16 cellular contexts compared by ENCODE assay signal in the genomic region with DNA sequence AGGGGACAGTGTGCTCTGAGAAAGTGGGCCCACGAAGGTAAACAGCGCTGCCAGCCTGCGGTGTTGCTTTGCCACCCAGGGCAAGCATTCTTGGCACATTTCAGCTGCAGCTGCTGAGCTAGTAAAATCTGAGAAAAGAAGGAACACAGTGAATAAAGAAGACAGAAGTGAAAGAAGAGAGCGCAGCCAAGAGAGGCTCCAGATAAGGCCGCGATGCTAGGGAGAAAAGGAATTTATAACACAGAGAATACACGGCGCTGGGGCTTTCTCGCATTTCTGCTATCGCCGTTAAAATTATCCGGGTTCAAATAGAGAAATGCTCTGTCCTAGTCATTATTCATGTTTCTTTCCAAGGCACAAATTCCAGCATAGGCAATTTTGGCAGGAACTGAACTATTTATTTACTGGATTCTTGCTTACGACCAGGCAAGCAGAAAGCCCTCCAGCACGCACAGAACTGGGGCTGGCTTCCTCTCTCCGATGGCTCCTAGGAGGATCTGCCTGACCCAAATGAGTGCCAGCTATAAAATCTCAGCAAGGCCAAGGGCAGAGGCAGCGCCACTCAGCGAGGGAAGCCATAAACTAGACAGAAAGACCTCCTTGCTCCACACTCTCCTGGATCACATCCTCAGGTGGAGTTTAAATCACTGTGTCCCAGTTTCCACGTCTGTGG.
DNase-seq lines count a peak whose midpoint lies in the region; ATAC-seq and TF ChIP-seq lines count a peak whose summit lies in the region.
"Had no signal": no experiment of that assay in that cellular context is flagged by ENCODE, and none has a peak within 500 bp of the region (broad histone marks: within the 10 kb centered on the region; RNA-seq: fewer than 3 reads in every experiment).

No MANE protein-coding gene starts in this region.

- no peaks in the 10 kb centered on the region for H3K27me3 ChIP-seq in sigmoid colon
- H3K27me3 ChIP-seq in trophoblast cell (ENCODE audit: insufficient read depth, low read length): no peaks in the 10 kb centered on the region
- H3K27me3 ChIP-seq in PC-3 (ENCODE audit: low read length): no peaks in the 10 kb centered on the region
- H3K27me3 ChIP-seq: brain microvascular endothelial cell, gastrocnemius medialis had no signal

- no peak overlapping the region for H4K8ac ChIP-seq in trophoblast cell (ENCODE audit: low read depth, low read length)

- H3K4me3 ChIP-seq in sigmoid colon (peak overlapping the region in 2 of 4 donors; percentile 15 to 23), trophoblast cell (ENCODE audit: low read depth, low read length) (no peak overlapping the region), PC-3 (ENCODE audit: low read length) (no peak overlapping the region)
- H3K4me3 ChIP-seq: gastrocnemius medialis had no signal

- POLR2A ChIA-PET in PC-3 (lab: Charles Lee; ENCODE audit: unreplicated experiment): no interaction called here

- peak; percentile 48 for DNase-seq in EH (ENCODE audit: low read depth)
- peak; percentile 43 for DNase-seq in inferior parietal cortex (ENCODE audit: extremely low spot score)
- no peak for DNase-seq in sigmoid colon
- DNase-seq in NCI-H2171 (lab: John Stamatoyannopoulos, UW): no peak
- DNase-seq in trophoblast cell: no peak
- no peak for DNase-seq in amniotic stem cell (lab: John Stamatoyannopoulos, UW)
- no peak for DNase-seq in PC-3
- DNase-seq: activated naive CD8-positive, alpha-beta T cell treated with anti-CD3 and anti-CD28 coated beads for 36 hours; brain microvascular endothelial cell; gastrocnemius medialis; KBM-7; NCI-H1930; stimulated activated CD4-positive, alpha-beta T cell treated with anti-CD3 and anti-CD28 coated beads, Interleukin-2, amount 100 ng/mL, for 48 hours; T-helper 9 cell had no signal

- no peak overlapping the region for H2AK5ac ChIP-seq in trophoblast cell (ENCODE audit: low read length)

- H3K9ac ChIP-seq in trophoblast cell (ENCODE audit: low read length) (no peak overlapping the region), PC-3 (ENCODE audit: low read length) (no peak overlapping the region)

- TF ChIP-seq CTCF in sigmoid colon (IDR thresholded peaks at IDR 0.05): no peak
- TF ChIP-seq CTCF in PC-3 (conservative IDR thresholded peaks at IDR 0.05; ENCODE audit: low read depth, low read length): no peak

- H2AFZ ChIP-seq in trophoblast cell (ENCODE audit: insufficient read depth, low read length, poor library complexity) (no peak overlapping the region), PC-3 (ENCODE audit: low read length) (no peak overlapping the region)

- H3K79me2 ChIP-seq in trophoblast cell (ENCODE audit: control insufficient read depth, insufficient read depth, low read length, poor library complexity): no peaks in the 10 kb centered on the region
- H3K79me2 ChIP-seq in PC-3 (ENCODE audit: low read length): no peaks in the 10 kb centered on the region

- H3K36me3 ChIP-seq in sigmoid colon (no peaks in the 10 kb centered on the region), trophoblast cell (ENCODE audit: control insufficient read depth in 1 of 2, insufficient read depth in 2 of 2, low read length in 2 of 2) (no peaks in the 10 kb centered on the region), PC-3 (ENCODE audit: low read depth, low read length) (no peaks in the 10 kb centered on the region)
- H3K36me3 ChIP-seq: brain microvascular endothelial cell, gastrocnemius medialis had no signal

- no peak overlapping the region for H3K4ac ChIP-seq in trophoblast cell (ENCODE audit: low read depth, low read length)

- no peaks in the 10 kb centered on the region for H4K20me1 ChIP-seq in PC-3 (ENCODE audit: low read length)

- H2BK120ac ChIP-seq in trophoblast cell (ENCODE audit: insufficient read depth, low read length, poor library complexity): no peak overlapping the region

- H3K23ac ChIP-seq in trophoblast cell (ENCODE audit: low read length): no peak overlapping the region

- BruUV-seq in PC-3 (replicated peaks; lab: Mats Ljungman, UMichigan): no TSS peak

- H3K9me3 ChIP-seq in sigmoid colon (no peaks in the 10 kb centered on the region), trophoblast cell (ENCODE audit: insufficient read depth, low read depth, low read length) (no peaks in the 10 kb centered on the region), PC-3 (ENCODE audit: low read length) (no peaks in the 10 kb centered on the region)
- H3K9me3 ChIP-seq: gastrocnemius medialis had no signal

- no peak overlapping the region for H3K18ac ChIP-seq in trophoblast cell (ENCODE audit: low read length)

- no peaks in the 10 kb centered on the region for H3F3A ChIP-seq in PC-3 (ENCODE audit: low read length, unreplicated experiment)

- H4K91ac ChIP-seq in trophoblast cell (ENCODE audit: low read depth, low read length): no peak overlapping the region

- H3K4me2 ChIP-seq in trophoblast cell (ENCODE audit: low read length): no peak overlapping the region
- H3K4me2 ChIP-seq in PC-3 (ENCODE audit: low read length): no peak overlapping the region

- intact Hi-C loops in sigmoid colon (cut with DNase I) (no loop called here), PC-3 (cut with micrococcal nuclease) (no loop called here)

- CTCF ChIA-PET in PC-3 (lab: Charles Lee): no interaction called here

- H3K9me2 ChIP-seq in PC-3 (replicated peaks; ENCODE audit: low read length): no peaks in the 10 kb centered on the region

- no peak overlapping the region for H4K12ac ChIP-seq in trophoblast cell (ENCODE audit: low read depth, low read length)

- no peak for TF ChIP-seq POLR2A in sigmoid colon (IDR thresholded peaks at IDR 0.05)

- no peak overlapping the region for H2BK12ac ChIP-seq in trophoblast cell (ENCODE audit: low read length)

- H3K14ac ChIP-seq in trophoblast cell (ENCODE audit: low read length): no peak overlapping the region

- H3K27ac ChIP-seq in cingulate gyrus (ENCODE audit: low read depth, low read length): peak overlapping the region; percentile 95
- H3K27ac ChIP-seq in sigmoid colon: peak overlapping the region in 3 of 4 donors; percentile 46 to 64 (median 54)
- H3K27ac ChIP-seq in trophoblast cell (ENCODE audit: low read depth, low read length): no peak overlapping the region
- H3K27ac ChIP-seq in PC-3 (ENCODE audit: low read length): no peak overlapping the region
- H3K27ac ChIP-seq: brain microvascular endothelial cell, gastrocnemius medialis had no signal

- no peak for ATAC-seq in PC-3
- ATAC-seq: gastrocnemius medialis, SK-N-SH treated with all-trans-retinoic acid at 6 μM for 48 hours had no signal

- no peak for TF ChIP-seq EP300 in sigmoid colon (IDR thresholded peaks at IDR 0.05)

- H2BK5ac ChIP-seq in trophoblast cell (ENCODE audit: low read depth, low read length, poor library complexity): no peak overlapping the region

- 75 to 77% methylated on average over 18 of the region's 18 CpGs for WGBS in sigmoid colon, 2 donors
- WGBS in trophoblast cell (ENCODE audit: extremely low coverage, insufficient coverage, insufficient read length): no CpG with 5 or more reads among the region's 18 CpGs

- H3K79me1 ChIP-seq in trophoblast cell (ENCODE audit: low read length): no peaks in the 10 kb centered on the region

- H3K4me1 ChIP-seq in sigmoid colon (no peaks in the 10 kb centered on the region), trophoblast cell (ENCODE audit: control insufficient read depth in 1 of 2, insufficient read depth in 2 of 2, low read length in 2 of 2) (no peaks in the 10 kb centered on the region), PC-3 (ENCODE audit: insufficient read depth, low read length) (no peaks in the 10 kb centered on the region)
- H3K4me1 ChIP-seq: gastrocnemius medialis had no signal

Comparison
In these comparisons a context has a peak if more than half of its experiments do, and no peak if none do; other contexts are left out.
1. DNase-seq: peak in EH (single experiment) and inferior parietal cortex (single experiment); none in sigmoid colon (single experiment), NCI-H2171 (single experiment), trophoblast cell (0 of 2), amniotic stem cell (single experiment) and PC-3 (single experiment).
2. H3K27ac ChIP-seq: peak in cingulate gyrus (single experiment) and sigmoid colon (3 of 4); none in trophoblast cell (single experiment) and PC-3 (single experiment).